7 cellular contexts compared by ENCODE assay signal in genomic region chr5:136045026-136045425, GRCh38. TPM values are rescaled to one million over a fixed set of nuclear protein-coding genes. Genes with fewer than 3 reads are reported as not detected.
"Had no signal": no experiment of that assay in that cellular context is flagged by ENCODE, and none has a peak within 500 bp of the region (broad histone marks: within the 10 kb centered on the region; RNA-seq: fewer than 3 reads in every experiment).

No MANE protein-coding gene starts in this region.

RNA-seq across cellular contexts. Expression of gene TGFBI, which starts 16.2 kb away (rescaled TPM):
- total RNA-seq: activated CD4-positive, alpha-beta memory T cell treated with anti-CD3 and anti-CD28 coated beads, Interleukin-2, amount 10 ng/mL, durations not matched to agents 7 days and 5 days; activated CD4-positive, alpha-beta T cell treated with anti-CD3 and anti-CD28 coated beads for 36 hours; activated CD8-positive, alpha-beta T cell treated with anti-CD3 and anti-CD28 coated beads, Interleukin-2, amount 10 ng/mL, durations not matched to agents 7 days and 5 days; activated naive CD4-positive, alpha-beta T cell treated with anti-CD3 and anti-CD28 coated beads for 36 hours; activated naive CD4-positive, alpha-beta T cell treated with anti-CD3 and anti-CD28 coated beads, Interleukin-2, amount 50 U/mL, for 72 hours; activated naive CD8-positive, alpha-beta T cell treated with anti-CD3 and anti-CD28 coated beads for 36 hours; activated T-helper 2 cell treated with anti-CD3 and anti-CD28 coated beads, Interferon-gamma antibody, Interleukin-2, Interleukin-4, amounts not matched to agents 10 μg/mL and 5 μg/mL and 100 μg/mL, durations not matched to agents 14 hours and 24 hours and 36 hours had no signal
